ENCODE assay signal across 20 cellular contexts in genomic region chr7:30312186-30312585, GRCh38.
"Had no signal": no experiment of that assay in that cellular context is flagged by ENCODE, and none has a peak within 500 bp of the region (broad histone marks: within the 10 kb centered on the region; RNA-seq: fewer than 3 reads in every experiment).

No MANE protein-coding gene starts in this region.

- H3K27ac ChIP-seq: dorsolateral prefrontal cortex, psoas muscle, sigmoid colon, upper lobe of right lung had no signal

- H3K9me3 Mint-ChIP-seq: activated T-cell treated with anti-CD3 and anti-CD28 coated beads, Interleukin-2, amount 50 U/mL, for 72 hours; immature natural killer cell; naive thymus-derived CD8-positive, alpha-beta T cell had no signal

- H3K27me3 Mint-ChIP-seq: activated naive CD8-positive, alpha-beta T cell treated with anti-CD3 and anti-CD28 coated beads for 36 hours; naive thymus-derived CD8-positive, alpha-beta T cell had no signal

- DNase-seq: activated CD4-positive, alpha-beta T cell treated with anti-CD3 and anti-CD28 coated beads, Interleukin-2, amount 50 U/mL, for 4 hours; activated CD8-positive, alpha-beta memory T cell treated with anti-CD3 and anti-CD28 coated beads, Interleukin-2, amount 50 U/mL, for 4 hours; activated gamma-delta T cell treated with Interleukin-2 at 50 U/mL for 16 hours; activated naive CD8-positive, alpha-beta T cell treated with anti-CD3 and anti-CD28 coated beads for 36 hours; activated T-cell treated with anti-CD3 and anti-CD28 coated beads, Interleukin-2, amount 50 U/mL, for 72 hours; anterior cingulate cortex; dorsolateral prefrontal cortex; esophagus squamous epithelium; foreskin fibroblast; glutamatergic neuron; immature natural killer cell; mucosa of descending colon; naive thymus-derived CD8-positive, alpha-beta T cell; psoas muscle; sigmoid colon; stimulated activated CD4-positive, alpha-beta T cell treated with anti-CD3 and anti-CD28 coated beads, Interleukin-12 subunit alpha, Interleukin-12 subunit beta, amount 100 ng/mL, for 4 hours; stimulated activated naive CD4-positive, alpha-beta T cell treated with Interleukin-2 at 50 U/mL for 16 hours; upper lobe of right lung had no signal

- H3K27me3 ChIP-seq: dorsolateral prefrontal cortex, esophagus squamous epithelium, sigmoid colon, upper lobe of right lung had no signal

- H3K4me3 Mint-ChIP-seq: activated naive CD8-positive, alpha-beta T cell treated with anti-CD3 and anti-CD28 coated beads for 36 hours; activated T-cell treated with anti-CD3 and anti-CD28 coated beads, Interleukin-2, amount 50 U/mL, for 72 hours; immature natural killer cell; naive thymus-derived CD8-positive, alpha-beta T cell had no signal

- H3K4me3 ChIP-seq: dorsolateral prefrontal cortex, esophagus squamous epithelium, mucosa of descending colon, psoas muscle, sigmoid colon, upper lobe of right lung had no signal

- H3K36me3 Mint-ChIP-seq: immature natural killer cell; naive thymus-derived CD8-positive, alpha-beta T cell had no signal

- H3K27ac Mint-ChIP-seq: activated naive CD8-positive, alpha-beta T cell treated with anti-CD3 and anti-CD28 coated beads for 36 hours; activated T-cell treated with anti-CD3 and anti-CD28 coated beads, Interleukin-2, amount 50 U/mL, for 72 hours; naive thymus-derived CD8-positive, alpha-beta T cell had no signal

- H3K36me3 ChIP-seq: esophagus squamous epithelium, sigmoid colon, upper lobe of right lung had no signal

- H3K9me3 ChIP-seq: esophagus squamous epithelium, mucosa of descending colon, psoas muscle, sigmoid colon, upper lobe of right lung had no signal

- H3K4me1 ChIP-seq: upper lobe of right lung had no signal

- ATAC-seq: activated CD4-positive, CD25-positive, alpha-beta regulatory T cell treated with anti-CD3 and anti-CD28 coated beads, Interleukin-2, amount 50 U/mL, for 24 hours; activated T-cell treated with anti-CD3 and anti-CD28 coated beads, Interleukin-2, amount 50 U/mL, for 72 hours; left lobe of liver; mucosa of descending colon; naive thymus-derived CD8-positive, alpha-beta T cell; psoas muscle; upper lobe of right lung had no signal
